In genomic region chr9:128160603-128160987, GRCh38 we compare ENCODE assay signal across 8 cellular contexts. TPM values are rescaled to one million over a fixed set of nuclear protein-coding genes. Genes with fewer than 3 reads are reported as not detected.
DNase-seq lines count a peak whose midpoint lies in the region; ATAC-seq and TF ChIP-seq lines count a peak whose summit lies in the region.

No MANE protein-coding gene starts in this region.

- peak overlapping the region; percentile 57 to 92 (median 76) for H3K4me3 ChIP-seq in heart left ventricle

- 2 to 19% (median 2%) methylated on average over 2 to 23 of the region's 23 CpGs for WGBS in heart left ventricle, 4 donors

- H3K4me1 ChIP-seq in heart left ventricle (peaks cover 0 to 23% (median 9%) of the 10 kb centered on the region in 12 donors), foreskin keratinocyte (no peaks in the 10 kb centered on the region)

- peak overlapping the region in 11 of 12 donors; percentile 32 to 88 (median 76) for H3K27ac ChIP-seq in heart left ventricle
- no peak overlapping the region for H3K27ac ChIP-seq in foreskin keratinocyte

- TF ChIP-seq CTCF in GM20000 (IDR thresholded peaks at IDR 0.05; ENCODE audit: extremely low read depth, missing control alignments) (no peak), heart left ventricle (IDR thresholded peaks at IDR 0.05) (no peak), foreskin keratinocyte (conservative IDR thresholded peaks at IDR 0.05) (no peak)

- peaks cover 0 to 34% (median 23%) of the 10 kb centered on the region in 9 donors for H3K36me3 ChIP-seq in heart left ventricle

- ATAC-seq in heart left ventricle, result peak in 2 of 4 donors; percentile 2 to 5
- ATAC-seq in sciatic nerve, result peak; percentile 2
- ATAC-seq in foreskin keratinocyte, result no peak

- no peaks in the 10 kb centered on the region for H3K27me3 ChIP-seq in heart left ventricle
- no peaks in the 10 kb centered on the region for H3K27me3 ChIP-seq in foreskin keratinocyte

- DNase-seq in AG20443 (ENCODE audit: low spot score) (peak; percentile 55), GM20000 (ENCODE audit: low spot score) (peak; percentile 78), NCI-H2171 (lab: John Stamatoyannopoulos, UW) (peak; percentile 45), heart left ventricle (peak in 2 of 5 donors; percentile 36 to 44), sciatic nerve (ENCODE audit: low spot score) (no peak), foreskin keratinocyte (no peak), kidney tubule cell (ENCODE audit: low spot score) (no peak)
- DNase-seq in activated effector memory CD4-positive, alpha-beta T cell treated with Interleukin-2 at 50 U/mL for 16 hours, result peak; percentile 9

- intact Hi-C loops in heart left ventricle (cut with DNase I), result loop anchor here in 1 of 10 donors (2.0 kb wide), 1 partner anchor 32 kb away; no protein-coding TSS in a partner anchor
- intact Hi-C loops in sciatic nerve (cut with DNase I), result no loop called here

- no peak for TF ChIP-seq POLR2A in heart left ventricle (IDR thresholded peaks at IDR 0.05)

- no peaks in the 10 kb centered on the region for H3K9me3 ChIP-seq in heart left ventricle

RNA-seq across cellular contexts. Expression of gene BBLN, which starts 0.5 kb away (rescaled TPM):
- total RNA-seq in heart left ventricle (100 to 1,000 TPM in 2 of 9 donors, 10 to 100 TPM in 7; 29.9 to 280 (median 46.4) TPM), sciatic nerve (42.1 TPM), foreskin keratinocyte (37.4 and 55.6 TPM in 2 replicates)
- polyA plus RNA-seq in heart left ventricle (100 to 1,000 TPM in 1 of 2 donors, 10 to 100 TPM in 1; 47.3 to 122 TPM), foreskin keratinocyte (52.7 and 83.9 TPM in 2 replicates)

RNA-seq across cellular contexts. Expression of gene LCN2, which starts 11.3 kb away (rescaled TPM):
- total RNA-seq in heart left ventricle, result 1 to 10 TPM in 1 of 9 donors, not detected in 8; 5.8 TPM
- 1 to 10 TPM in 1 of 2 donors, not detected in 1; 1.1 TPM for polyA plus RNA-seq in heart left ventricle
- total RNA-seq in sciatic nerve, result 6.0 TPM
- total RNA-seq in foreskin keratinocyte, result 0.63 and 2.6 TPM in 2 replicates
- 0.48 and 4.0 TPM in 2 replicates for polyA plus RNA-seq in foreskin keratinocyte

RNA-seq across cellular contexts. Expression of gene CIZ1, which starts 30.8 kb away (rescaled TPM):
- total RNA-seq in heart left ventricle (100 to 1,000 TPM in 1 of 9 donors, 10 to 100 TPM in 8; 42.6 to 101 (median 79.3) TPM), sciatic nerve (140 TPM), foreskin keratinocyte (60.9 and 61.3 TPM in 2 replicates)
- polyA plus RNA-seq in heart left ventricle (10 to 100 TPM; 43.7 to 53.8 TPM), foreskin keratinocyte (68.8 and 69.5 TPM in 2 replicates)

RNA-seq across cellular contexts. Expression of gene PTGES2, which starts 33.1 kb away (rescaled TPM):
- 100 to 1,000 TPM; 116 to 166 (median 139) TPM for total RNA-seq in heart left ventricle
- polyA plus RNA-seq in heart left ventricle, result 100 to 1,000 TPM; 143 to 179 TPM
- total RNA-seq in sciatic nerve, result 33.8 TPM
- total RNA-seq in foreskin keratinocyte, result 67.6 and 75.4 TPM in 2 replicates
- polyA plus RNA-seq in foreskin keratinocyte, result 85.0 and 86.8 TPM in 2 replicates

RNA-seq across cellular contexts. Expression of gene DNM1, which starts 42.6 kb away (rescaled TPM):
- 10 to 100 TPM in 1 of 9 donors, 1 to 10 TPM in 8; 1.6 to 17.2 (median 3.6) TPM for total RNA-seq in heart left ventricle
- polyA plus RNA-seq in heart left ventricle, result 1 to 10 TPM; 2.2 to 7.7 TPM
- 52.7 TPM for total RNA-seq in sciatic nerve
- 0.74 and 1.4 TPM in 2 replicates for total RNA-seq in foreskin keratinocyte
- 0.68 and 1.3 TPM in 2 replicates for polyA plus RNA-seq in foreskin keratinocyte

Comparison
In these comparisons a context has a peak if more than half of its experiments do, and no peak if none do; other contexts are left out.
1. DNase-seq: peak in AG20443 (single experiment), GM20000 (single experiment), NCI-H2171 (single experiment) and activated effector memory CD4-positive, alpha-beta T cell treated with Interleukin-2 at 50 U/mL for 16 hours (single experiment); none in sciatic nerve (single experiment), foreskin keratinocyte (0 of 2) and kidney tubule cell (single experiment).